Comparison of ENCODE assay signal across 8 cellular contexts in the genomic region with DNA sequence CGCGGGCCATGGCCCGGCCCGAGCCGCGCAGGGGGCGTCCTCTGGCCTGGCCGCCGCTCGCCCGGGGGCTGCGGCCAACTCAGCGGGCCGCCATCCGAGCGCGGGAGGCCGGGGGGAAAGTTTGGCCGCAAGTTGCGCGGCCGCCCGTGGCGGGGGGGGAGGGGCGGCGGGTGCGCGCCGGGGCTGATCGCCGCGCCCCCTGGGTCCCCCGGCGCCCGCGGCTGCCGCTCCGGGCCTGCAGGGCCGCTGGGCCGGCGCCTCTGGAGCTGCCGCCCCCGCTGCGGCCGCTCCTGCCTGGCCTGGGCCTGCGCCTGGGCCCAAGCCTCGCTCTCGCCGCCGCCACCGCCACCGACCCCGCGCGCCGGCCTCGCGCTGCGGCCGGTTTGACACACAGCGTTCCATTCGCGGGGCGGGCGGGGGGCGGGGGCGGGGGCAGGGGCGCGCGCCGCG. TPM values are rescaled to one million over a fixed set of nuclear protein-coding genes. Genes with fewer than 3 reads are reported as not detected.
A peak's percentile ranks its signal among the peaks of the same experiment; 100 is the strongest.
DNase-seq lines count a peak whose midpoint lies in the region; ATAC-seq and TF ChIP-seq lines count a peak whose summit lies in the region.

A gene (minus strand): TSS at position 385 of the 450 bp plus-strand sequence. CDS start 699 bp downstream, outside the sequence.

- H3K4me1 Mint-ChIP-seq in activated T-helper 17 cell treated with anti-CD3 and anti-CD28 coated beads, Interleukin-2, amount 50 U/mL, for 72 hours: no peaks in the 10 kb centered on the region

- TF ChIP-seq EP300 in sigmoid colon (IDR thresholded peaks at IDR 0.05): no peak

- no peak for TF ChIP-seq POLR2A in sigmoid colon (IDR thresholded peaks at IDR 0.05)

- no peak for ATAC-seq in activated T-helper 17 cell treated with anti-CD3 and anti-CD28 coated beads, Interleukin-2, amount 50 U/mL, for 72 hours (replicated peaks)
- no peak for ATAC-seq in left ventricle myocardium superior

- no peaks in the 10 kb centered on the region for H3K9me3 ChIP-seq in BE2C
- H3K9me3 ChIP-seq in sigmoid colon: no peaks in the 10 kb centered on the region

- peak within 1 kb of the TSS; percentile 73 for H3K4me3 Mint-ChIP-seq in activated T-helper 17 cell treated with anti-CD3 and anti-CD28 coated beads, Interleukin-2, amount 50 U/mL, for 72 hours

- 1% methylated on average over 72 of the region's 72 CpGs for WGBS in sigmoid colon, 2 donors

- no peaks in the 10 kb centered on the region for H3K36me3 Mint-ChIP-seq in activated T-helper 17 cell treated with anti-CD3 and anti-CD28 coated beads, Interleukin-2, amount 50 U/mL, for 72 hours (ENCODE audit: low read depth)

- H3K27me3 ChIP-seq in BE2C (no peaks in the 10 kb centered on the region), sigmoid colon (no peaks in the 10 kb centered on the region)

- H3K36me3 ChIP-seq in BE2C: peaks cover 6% of the 10 kb centered on the region
- no peaks in the 10 kb centered on the region for H3K36me3 ChIP-seq in sigmoid colon

- peak within 1 kb of the TSS; percentile 84 to 88 (median 84) for H3K27ac ChIP-seq in sigmoid colon

- H3K27me3 Mint-ChIP-seq in activated T-helper 17 cell treated with anti-CD3 and anti-CD28 coated beads, Interleukin-2, amount 50 U/mL, for 72 hours: no peaks in the 10 kb centered on the region

- TF ChIP-seq CTCF in BE2C (IDR thresholded peaks at IDR 0.05; ENCODE audit: low read depth, low read length): no peak
- TF ChIP-seq CTCF in HFF-Myc (IDR thresholded peaks at IDR 0.05; ENCODE audit: low read depth, low read length, missing control alignments): no peak
- no peak for TF ChIP-seq CTCF in sigmoid colon (IDR thresholded peaks at IDR 0.05)

- peak within 1 kb of the TSS; percentile 90 for H3K4me3 ChIP-seq in BE2C (ENCODE audit: low read depth, low read length)
- peak within 1 kb of the TSS; percentile 86 for H3K4me3 ChIP-seq in HFF-Myc (replicated peaks; ENCODE audit: low read depth, low read length)
- H3K4me3 ChIP-seq in sigmoid colon: peak within 1 kb of the TSS; percentile 62 to 95 (median 84)

- no peak within 1 kb of the TSS for H3K27ac Mint-ChIP-seq in activated T-helper 17 cell treated with anti-CD3 and anti-CD28 coated beads, Interleukin-2, amount 50 U/mL, for 72 hours

- no peaks in the 10 kb centered on the region for H3K9me3 Mint-ChIP-seq in activated T-helper 17 cell treated with anti-CD3 and anti-CD28 coated beads, Interleukin-2, amount 50 U/mL, for 72 hours

- intact Hi-C loops in left ventricle myocardium superior (cut with micrococcal nuclease) (no loop called here), sigmoid colon (cut with DNase I) (loop anchor here (2.0 to 5.0 kb wide), 4 partner anchors 19 to 62 kb away; a partner anchor contains a TSS)

- DNase-seq in BE2C (no peak), HFF-Myc (ENCODE audit: extremely low read depth, low read depth) (no peak), left ventricle myocardium superior (no peak), sigmoid colon (no peak), hepatic stellate cell (ENCODE audit: low spot score) (no peak), T1000 (lab: John Stamatoyannopoulos, UW) (no peak), NOMO-1 (lab: John Stamatoyannopoulos, UW; ENCODE audit: unreplicated experiment in 2 of 2) (no peak)

- peaks cover 11% of the 10 kb centered on the region for H3K4me1 ChIP-seq in BE2C
- H3K4me1 ChIP-seq in sigmoid colon: peaks cover 0 to 45% (median 34%) of the 10 kb centered on the region in 4 donors

RNA-seq across cellular contexts. Expression of the gene that starts here (rescaled TPM):
- 143 TPM for polyA plus RNA-seq in BE2C (2012; ENCODE audit: insufficient read depth, insufficient read length, low read depth)
- 1 to 10 TPM; 6.8 to 9.2 TPM for total RNA-seq in activated T-helper 17 cell treated with anti-CD3 and anti-CD28 coated beads, Interleukin-2, amount 50 U/mL, for 72 hours
- total RNA-seq in left ventricle myocardium superior (82.4 TPM), sigmoid colon (10 to 100 TPM; 21.6 to 32.6 (median 27.8) TPM)
- 10 to 100 TPM; 45.0 to 72.1 (median 59.5) TPM for polyA plus RNA-seq in sigmoid colon
